ENCODE assay signal across 8 cellular contexts in the genomic region with DNA sequence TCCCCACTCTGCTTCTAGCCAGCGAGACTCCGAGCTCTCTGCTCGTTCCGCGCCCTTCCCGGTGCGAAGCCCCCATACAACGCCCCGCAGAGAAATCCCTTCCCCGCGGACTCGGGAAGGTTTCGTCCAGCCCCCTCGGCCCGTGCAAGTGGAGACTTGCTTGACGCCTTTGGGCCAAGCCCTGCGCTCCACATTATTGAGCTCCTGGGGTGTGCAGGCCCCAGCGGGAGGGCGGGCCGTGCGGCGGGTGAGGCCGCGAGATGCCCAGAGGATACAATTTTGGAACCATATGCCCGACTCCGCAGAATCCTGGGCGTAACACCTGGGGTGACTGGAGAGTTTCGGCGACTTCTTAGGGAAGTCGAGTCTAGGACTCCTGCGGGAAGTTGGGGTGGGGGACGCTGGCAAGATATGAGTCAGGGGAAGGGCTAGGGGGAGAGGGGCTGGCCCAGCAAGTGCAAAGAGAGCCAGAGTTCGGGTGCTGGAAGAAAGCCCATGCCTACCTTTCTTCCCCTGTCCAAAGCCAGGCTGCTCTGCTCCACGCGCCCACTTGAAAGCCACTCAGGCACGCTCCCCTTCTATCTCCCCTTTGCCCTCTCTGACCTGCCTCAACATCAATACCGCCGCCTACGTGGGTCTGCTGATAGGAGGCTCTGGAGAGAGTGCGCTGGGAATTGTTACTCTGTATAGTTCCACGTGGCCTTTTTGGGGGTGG. TPM values are rescaled to one million over a fixed set of nuclear protein-coding genes. Genes with fewer than 3 reads are reported as not detected.
DNase-seq lines count a peak whose midpoint lies in the region; ATAC-seq and TF ChIP-seq lines count a peak whose summit lies in the region.

No MANE protein-coding gene starts in this region.

- no peaks in the 10 kb centered on the region for H3K36me3 Mint-ChIP-seq in endodermal cell (ENCODE audit: low read depth)

- H3K4me3 Mint-ChIP-seq in endodermal cell = peak overlapping the region; percentile 36

- H4K91ac ChIP-seq in IMR-90 (ENCODE audit: insufficient read depth, low read depth, low read length) = peak overlapping the region; percentile 37; the same call in 1 of the 2 replicates

- intact Hi-C loops in IMR-90 (cut with micrococcal nuclease) = loop anchor here (5.0 kb wide), 1 partner anchor 61 kb away; a partner anchor contains a TSS
- intact Hi-C loops in ovary (cut with DNase I) = loop anchor here in 1 of 4 donors (5.0 kb wide), 1 partner anchor 61 kb away; a partner anchor contains a TSS

- no peak for TF ChIP-seq RAD21 in IMR-90 (IDR thresholded peaks at IDR 0.05; ENCODE audit: low read length)

- POLR2A ChIA-PET in IMR-90 (lab: Charles Lee; ENCODE audit: unreplicated experiment) = no interaction called here

- H4K5ac ChIP-seq in IMR-90 (ENCODE audit: low read depth, low read length) = peak overlapping the region; percentile 16; the same call in 1 of the 2 replicates

- H3K27ac ChIP-seq in IMR-90 (ENCODE audit: insufficient read depth, low read length) = peak overlapping the region; percentile 85
- no peak overlapping the region for H3K27ac ChIP-seq in endodermal cell (ENCODE audit: low read depth, low read length)
- H3K27ac ChIP-seq in ovary = peak overlapping the region; percentile 82 to 93

- H3K4me1 Mint-ChIP-seq in endodermal cell = peaks cover 4% of the 10 kb centered on the region

- H3K9me3 Mint-ChIP-seq in endodermal cell = peaks cover 44% of the 10 kb centered on the region

- CTCF ChIA-PET in IMR-90 (lab: Yijun Ruan, JAX) = interaction anchor here (0.8 to 1.3 kb wide), 2 partner anchors 32 to 112 kb away, joined by 3 read pairs; no protein-coding TSS in a partner anchor

- peak overlapping the region; percentile 1 for H2BK5ac ChIP-seq in IMR-90 (ENCODE audit: low read depth, low read length, poor library complexity, severe bottlenecking)

- H3K18ac ChIP-seq in IMR-90 (ENCODE audit: low read depth, low read length) = no peak overlapping the region; the same call in 1 of the 2 replicates

- peaks cover 0 to 30% of the 10 kb centered on the region in 2 experiments; a peak in 2 of 4 replicates for H3K79me1 ChIP-seq in IMR-90 (ENCODE audit: low read depth in 1 of 2, low read length in 2 of 2)

- no peak for TF ChIP-seq EP300 in ovary (IDR thresholded peaks at IDR 0.05)

- in situ Hi-C loops in IMR-90 (cut with MboI; ENCODE audit: low sequenced_read_pairs) = no loop called here

- H3K4me2 ChIP-seq in IMR-90 (ENCODE audit: low read depth, low read length) = peak overlapping the region; percentile 46

- peaks cover 23% of the 10 kb centered on the region for H4K20me1 ChIP-seq in IMR-90 (ENCODE audit: insufficient read depth, low read length)

- peak overlapping the region; percentile 60; the same call in 1 of the 2 replicates for H2BK120ac ChIP-seq in IMR-90 (ENCODE audit: low read depth, low read length)

- H2BK20ac ChIP-seq in IMR-90 (ENCODE audit: low read depth, low read length) = 0 out of 2 replicates have a peak overlapping the region, but pooled peaks have one; percentile 24

- peak overlapping the region; percentile 87 for H2AFZ ChIP-seq in IMR-90 (replicated peaks; ENCODE audit: low read length, poor library complexity)

- peak overlapping the region; percentile 86 for H2AK5ac ChIP-seq in IMR-90 (ENCODE audit: low read depth, low read length)

- H3K27me3 ChIP-seq in IMR-90 (ENCODE audit: control insufficient read depth, insufficient read depth, low read length) = no peaks in the 10 kb centered on the region
- H3K27me3 ChIP-seq in endodermal cell (ENCODE audit: control insufficient read depth, insufficient read depth, low read length, poor library complexity, severe bottlenecking) = peaks cover 30% of the 10 kb centered on the region
- H3K27me3 ChIP-seq in ovary = no peaks in the 10 kb centered on the region

- WGBS in IMR-90 (ENCODE audit: extremely low coverage in 2 of 2, insufficient read length in 1 of 2), 2 experiments = 52% methylated on average over 16 of the region's 41 CpGs; no CpG with 5 or more reads in 1 of the 2 experiments
- 34 to 54% methylated on average over 6 to 40 of the region's 41 CpGs for WGBS in endodermal cell (ENCODE audit: insufficient coverage in 1 of 2, insufficient read length in 1 of 2), 2 experiments
- WGBS in ovary, 3 donors = 57 to 77% (median 61%) methylated on average over 41 of the region's 41 CpGs

- TF ChIP-seq CTCF in IMR-90 (conservative IDR thresholded peaks at IDR 0.05; ENCODE audit: low read depth, low read length) (no peak), endodermal cell (conservative IDR thresholded peaks at IDR 0.05) (no peak), ovary (IDR thresholded peaks at IDR 0.05) (no peak), GM10266 (IDR thresholded peaks at IDR 0.05; ENCODE audit: control insufficient read depth, insufficient read depth, low read depth, missing control alignments) (no peak)

- H2AK9ac ChIP-seq in IMR-90 (replicated peaks; ENCODE audit: low read depth, low read length, poor library complexity) = peak overlapping the region; percentile 83

- peak; percentile 4; the same call in 1 of the 2 replicates for ATAC-seq in IMR-90 (ENCODE audit: low read depth)

- no TSS peak for BruUV-seq in IMR-90 (replicated peaks; lab: Mats Ljungman, UMichigan)

- no peak overlapping the region for H3K56ac ChIP-seq in IMR-90 (ENCODE audit: extremely low read depth, insufficient read depth, low read length)

- no peak for TF ChIP-seq POLR2A in IMR-90 (IDR thresholded peaks at IDR 0.05; ENCODE audit: low read depth, low read length)
- no peak for TF ChIP-seq POLR2A in ovary (IDR thresholded peaks at IDR 0.05)

- DNase-seq in DMS79 treated with DMSO at 0.1 percent for 48 hours (lab: John Stamatoyannopoulos, UW) = peak; percentile 1
- no peak for DNase-seq in IMR-90
- DNase-seq in endodermal cell = no peak
- peak in 2 of 5 donors; percentile 47 to 54 for DNase-seq in ovary
- DNase-seq in hepatic stellate cell (ENCODE audit: low spot score) = no peak
- DNase-seq in NCI-H510A (lab: John Stamatoyannopoulos, UW) = no peak
- no peak for DNase-seq in D341Med (ENCODE audit: low spot score)
- DNase-seq in GM10266 (ENCODE audit: extremely low spot score) = no peak

- peak overlapping the region; percentile 32 for H3K14ac ChIP-seq in IMR-90 (replicated peaks; ENCODE audit: low read depth, low read length)

- peaks cover 69% of the 10 kb centered on the region for H3K27me3 Mint-ChIP-seq in endodermal cell (ENCODE audit: insufficient read depth)

- no peaks in the 10 kb centered on the region; the same call in 1 of the 2 replicates for H3K9me1 ChIP-seq in IMR-90 (ENCODE audit: insufficient read depth, low read length)

- H2BK15ac ChIP-seq in IMR-90 (ENCODE audit: low read depth, low read length) = no peak overlapping the region; the same call in 2 of the 3 replicates

- dilution Hi-C loops in IMR-90 (cut with HindIII; ENCODE audit: low sequenced_read_pairs, unreplicated experiment) = no loop called here

- H3K4ac ChIP-seq in IMR-90 (ENCODE audit: low read depth, low read length) = peak overlapping the region; percentile 79

- H3K36me3 ChIP-seq in IMR-90 (ENCODE audit: control insufficient read depth, insufficient read depth, low read length) (no peaks in the 10 kb centered on the region), endodermal cell (ENCODE audit: control insufficient read depth, insufficient read depth, low read length) (no peaks in the 10 kb centered on the region), ovary (no peaks in the 10 kb centered on the region)

- peak overlapping the region; percentile 77 to 94; a peak in 3 of 4 replicates for H4K8ac ChIP-seq in IMR-90 (ENCODE audit: low read depth in 2 of 2, low read length in 2 of 2)

- H3K9ac ChIP-seq in IMR-90 (ENCODE audit: low read depth, low read length) = peak overlapping the region; percentile 67
- no peak overlapping the region for H3K9ac ChIP-seq in endodermal cell (ENCODE audit: extremely low read depth, low read length, poor library complexity, severe bottlenecking)

- no peaks in the 10 kb centered on the region for H3K9me3 ChIP-seq in IMR-90 (ENCODE audit: control insufficient read depth, insufficient read depth, low read length)
- no peaks in the 10 kb centered on the region for H3K9me3 ChIP-seq in endodermal cell (ENCODE audit: control insufficient read depth, low read length)
- no peaks in the 10 kb centered on the region for H3K9me3 ChIP-seq in ovary

- H3K27ac Mint-ChIP-seq in endodermal cell = no peak overlapping the region

- H3K4me1 ChIP-seq in IMR-90 (ENCODE audit: control insufficient read depth, insufficient read depth, low read length) (peaks cover 3% of the 10 kb centered on the region; the same call in 1 of the 2 replicates), endodermal cell (ENCODE audit: control insufficient read depth, insufficient read depth, low read length) (no peaks in the 10 kb centered on the region), ovary (ENCODE audit: insufficient read depth) (peaks cover 2% of the 10 kb centered on the region)

- H3K23ac ChIP-seq in IMR-90 (ENCODE audit: low read depth, low read length) = no peak overlapping the region; the same call in 1 of the 2 replicates

- H3K4me3 ChIP-seq in IMR-90 (ENCODE audit: insufficient read depth, low read depth, low read length) (peak overlapping the region; percentile 42; the same call in 1 of the 2 replicates), endodermal cell (ENCODE audit: low read length) (no peak overlapping the region), ovary (peak overlapping the region; percentile 52)

RNA-seq across cellular contexts. Expression of a gene that starts 1.1 kb away (rescaled TPM):
- 10.8 and 10.9 TPM in 2 replicates for total RNA-seq in IMR-90 (2012; rRNA removed)
- 18.4 and 19.0 TPM in 2 replicates for polyA plus RNA-seq in IMR-90 (2012; rRNA removed)
- polyA plus RNA-seq in IMR-90 (2012; cell fraction: cytosol; rRNA removed) = 12.6 and 15.1 TPM in 2 replicates
- polyA plus RNA-seq in IMR-90 (2012; cell fraction: nucleus; rRNA removed; ENCODE audit: low replicate concordance) = 17.4 and 18.6 TPM in 2 replicates
- 1 to 10 TPM; 2.8 to 3.8 TPM for total RNA-seq in endodermal cell
- polyA plus RNA-seq in endodermal cell (2013, experiment 1 of 2) = 1.9 TPM
- 1.9 TPM for polyA plus RNA-seq in endodermal cell (2013, experiment 2 of 2)
- total RNA-seq in ovary = 10 to 100 TPM in 6 of 7 donors, 1 to 10 TPM in 1; 9.3 to 24.2 (median 20.2) TPM
- polyA plus RNA-seq in ovary = 10 to 100 TPM; 13.0 to 25.6 TPM

RNA-seq across cellular contexts. Expression of a gene that starts 54.3 kb away (rescaled TPM):
- total RNA-seq in IMR-90 (2012; rRNA removed) (22.0 and 31.1 TPM in 2 replicates), endodermal cell (10 to 100 TPM; 53.7 to 58.7 TPM), ovary (10 to 100 TPM in 6 of 7 donors, 1 to 10 TPM in 1; 5.2 to 25.6 (median 20.5) TPM)
- polyA plus RNA-seq in IMR-90 (2012; rRNA removed) (25.0 and 27.4 TPM in 2 replicates), ovary (10 to 100 TPM; 11.7 to 51.4 TPM)
- 10.9 and 19.3 TPM in 2 replicates for polyA plus RNA-seq in IMR-90 (2012; cell fraction: cytosol; rRNA removed)
- 3.6 and 15.7 TPM in 2 replicates for polyA plus RNA-seq in IMR-90 (2012; cell fraction: nucleus; rRNA removed; ENCODE audit: low replicate concordance)
- polyA plus RNA-seq in endodermal cell (2013, experiment 1 of 2) = 27.9 TPM
- 30.2 TPM for polyA plus RNA-seq in endodermal cell (2013, experiment 2 of 2)
